22 cellular contexts compared by ENCODE assay signal in genomic region chr15:44495562-44495961, GRCh38.
"Had no signal": no experiment of that assay in that cellular context is flagged by ENCODE, and none has a peak within 500 bp of the region (broad histone marks: within the 10 kb centered on the region; RNA-seq: fewer than 3 reads in every experiment).

No MANE protein-coding gene starts in this region.

- DNase-seq: IMR-90, Karpas-422, KG1, MG63, NCI-H1092, NCI-H1105 treated with DMSO at 0.1 percent for 48 hours, NCI-H1417 treated with DMSO at 0.1 percent for 48 hours, NCI-H146, NCI-H1694 treated with DMSO at 0.1 percent for 48 hours, NCI-H1930, NCI-H2081, NCI-H2171, NCI-H226, NCI-H446, NCI-H510A, NCI-H524 treated with DMSO at 0.1 percent for 48 hours, NCI-H69, NCI-H774, RPMI8226, SHP77, SK-N-SH had no signal

- ATAC-seq: HepG2 had no signal
